ENCODE assay signal across 8 cellular contexts in the genomic region with DNA sequence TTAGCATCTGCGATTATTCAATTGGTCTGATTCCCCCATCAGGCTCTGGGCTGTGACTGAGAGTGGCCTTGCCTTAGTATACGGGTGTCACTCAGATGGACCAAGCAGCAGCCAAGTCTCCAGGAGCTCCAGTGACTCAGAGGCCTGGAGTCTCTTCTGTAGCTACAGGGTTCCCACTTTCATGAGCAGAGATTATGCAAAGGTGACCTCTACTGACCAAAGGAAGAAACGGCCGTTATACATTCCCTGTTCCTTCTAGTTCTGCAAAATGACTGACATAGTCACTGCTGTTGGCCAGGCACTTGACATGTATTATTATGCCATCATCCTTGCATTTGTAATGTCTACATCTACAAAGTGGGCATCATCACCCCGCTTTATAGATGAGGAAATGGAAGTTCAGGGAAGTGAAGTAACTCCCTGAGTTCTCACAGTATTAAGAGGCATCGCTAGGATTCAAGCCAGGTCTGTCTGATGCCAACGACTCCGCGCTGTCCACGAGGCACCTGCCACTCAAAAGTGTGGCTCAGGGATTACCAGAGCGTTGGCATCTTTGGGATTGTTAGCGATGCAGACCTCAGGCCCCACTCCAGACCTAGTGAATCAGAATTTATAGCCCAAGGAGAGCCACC. TPM values are rescaled to one million over a fixed set of nuclear protein-coding genes. Genes with fewer than 3 reads are reported as not detected.
DNase-seq lines count a peak whose midpoint lies in the region; ATAC-seq, FAIRE-seq and TF ChIP-seq lines count a peak whose summit lies in the region.

No MANE protein-coding gene starts in this region.

- no peaks in the 10 kb centered on the region for H3K27me3 Mint-ChIP-seq in activated T-cell treated with anti-CD3 and anti-CD28 coated beads, Interleukin-2, amount 50 U/mL, for 72 hours (ENCODE audit: low read depth)

- H3K27ac ChIP-seq in epithelial cell of prostate: no peak overlapping the region

- H3K9me3 ChIP-seq in Loucy (ENCODE audit: insufficient read depth, low read depth, low read length) (no peaks in the 10 kb centered on the region), mucosa of descending colon (no peaks in the 10 kb centered on the region)

- no peak overlapping the region for H3K4me2 ChIP-seq in Loucy (ENCODE audit: low read depth, low read length, poor library complexity, severe bottlenecking)

- H3K9ac ChIP-seq in Loucy (ENCODE audit: low read depth, low read length, poor library complexity, severe bottlenecking): no peak overlapping the region

- H3K9me2 ChIP-seq in Loucy (replicated peaks; ENCODE audit: low read depth, low read length): no peaks in the 10 kb centered on the region

- no peaks in the 10 kb centered on the region for H3K4me1 Mint-ChIP-seq in activated T-cell treated with anti-CD3 and anti-CD28 coated beads, Interleukin-2, amount 50 U/mL, for 72 hours (ENCODE audit: low read depth)

- no peaks in the 10 kb centered on the region for H3F3A ChIP-seq in Loucy (ENCODE audit: low read depth)

- FAIRE-seq in H54 (lab: Jason Lieb, UNC): peak; percentile 95

- H3K4me1 ChIP-seq in Loucy (ENCODE audit: insufficient read depth, low read length, poor library complexity, severe bottlenecking) (no peaks in the 10 kb centered on the region), mucosa of descending colon (ENCODE audit: low read depth) (no peaks in the 10 kb centered on the region)

- H3K4me3 Mint-ChIP-seq in activated T-cell treated with anti-CD3 and anti-CD28 coated beads, Interleukin-2, amount 50 U/mL, for 72 hours: no peak overlapping the region

- no peak overlapping the region for H3K4me3 ChIP-seq in Loucy (ENCODE audit: low read length, poor library complexity, severe bottlenecking)
- H3K4me3 ChIP-seq in mucosa of descending colon: no peak overlapping the region

- no peak for TF ChIP-seq POLR2A in H54 (IDR thresholded peaks at IDR 0.05; ENCODE audit: low read depth, low read length)

- H3K36me3 ChIP-seq in Loucy (ENCODE audit: insufficient read depth, low read length) (no peaks in the 10 kb centered on the region), mucosa of descending colon (ENCODE audit: low read depth) (no peaks in the 10 kb centered on the region)

- H2AFZ ChIP-seq in Loucy (ENCODE audit: low read length): no peak overlapping the region

- TF ChIP-seq CTCF in Loucy (conservative IDR thresholded peaks at IDR 0.05; ENCODE audit: low read length): peak; percentile 72
- TF ChIP-seq CTCF in mucosa of descending colon (IDR thresholded peaks at IDR 0.05): no peak

- no peaks in the 10 kb centered on the region for H4K20me1 ChIP-seq in Loucy (ENCODE audit: insufficient read depth, low read length, poor library complexity, severe bottlenecking)

- no peaks in the 10 kb centered on the region for H3K9me3 Mint-ChIP-seq in activated T-cell treated with anti-CD3 and anti-CD28 coated beads, Interleukin-2, amount 50 U/mL, for 72 hours

- no peak overlapping the region for H3K27ac Mint-ChIP-seq in activated T-cell treated with anti-CD3 and anti-CD28 coated beads, Interleukin-2, amount 50 U/mL, for 72 hours

- peak in 1 of 2 donors; percentile 9 for DNase-seq in activated T-cell treated with anti-CD3 and anti-CD28 coated beads, Interleukin-2, amount 50 U/mL, for 72 hours
- no peak for DNase-seq in activated T-cell treated with anti-CD3 and anti-CD28 coated beads, Interleukin-2, amount 50 U/mL, for 48 hours
- DNase-seq in H54 (ENCODE audit: insufficient read length, low spot score) (peak; percentile 88), SIG-M5 (lab: John Stamatoyannopoulos, UW) (peak; percentile 20), epithelial cell of prostate (ENCODE audit: low read depth, low spot score) (peak; percentile 48), mucosa of descending colon (peak in 1 of 3 donors; percentile 58), NCI-H187 (lab: John Stamatoyannopoulos, UW) (no peak)

- intact Hi-C loops in mucosa of descending colon (cut with DNase I, micrococcal nuclease): no loop called here

- H3K79me2 ChIP-seq in Loucy (ENCODE audit: insufficient read depth, low read length): no peaks in the 10 kb centered on the region

- no peaks in the 10 kb centered on the region for H3K36me3 Mint-ChIP-seq in activated T-cell treated with anti-CD3 and anti-CD28 coated beads, Interleukin-2, amount 50 U/mL, for 72 hours (ENCODE audit: insufficient read depth in 2 of 2)

- ATAC-seq in activated T-cell treated with anti-CD3 and anti-CD28 coated beads, Interleukin-2, amount 50 U/mL, for 72 hours (replicated peaks in 1 of 2): peak; percentile 73 to 75
- ATAC-seq in mucosa of descending colon: peak; percentile 95

- H3K27me3 ChIP-seq in Loucy (ENCODE audit: insufficient read depth, low read length, poor library complexity, severe bottlenecking): no peaks in the 10 kb centered on the region

RNA-seq across cellular contexts. Expression of gene SLC38A7, which starts 23.3 kb away (rescaled TPM):
- 1 to 10 TPM; 7.3 to 9.1 TPM for total RNA-seq in activated T-cell treated with anti-CD3 and anti-CD28 coated beads, Interleukin-2, amount 50 U/mL, for 72 hours
- 10 to 100 TPM in 2 of 3 donors, 1 to 10 TPM in 1; 9.4 to 21.9 (median 14.9) TPM for total RNA-seq in mucosa of descending colon

RNA-seq across cellular contexts. Expression of gene CNOT1, which starts 31.7 kb away (rescaled TPM):
- total RNA-seq in activated T-cell treated with anti-CD3 and anti-CD28 coated beads, Interleukin-2, amount 50 U/mL, for 72 hours: 100 to 1,000 TPM; 295 to 315 TPM
- 100 to 1,000 TPM; 194 to 239 (median 230) TPM for total RNA-seq in mucosa of descending colon

Comparison
In these comparisons a context has a peak if more than half of its experiments do, and no peak if none do; other contexts are left out.
1. DNase-seq: peak in H54 (single experiment), SIG-M5 (single experiment) and epithelial cell of prostate (single experiment); none in activated T-cell treated with anti-CD3 and anti-CD28 coated beads, Interleukin-2, amount 50 U/mL, for 48 hours (0 of 2) and NCI-H187 (0 of 2).